In genomic region chr14:35112641-35113040, GRCh38 we compare ENCODE assay signal across 21 cellular contexts. TPM values are rescaled to one million over a fixed set of nuclear protein-coding genes. Genes with fewer than 3 reads are reported as not detected.
A peak's percentile ranks its signal among the peaks of the same experiment; 100 is the strongest.
DNase-seq lines count a peak whose midpoint lies in the region; ATAC-seq and TF ChIP-seq lines count a peak whose summit lies in the region.
"Had no signal": no experiment of that assay in that cellular context is flagged by ENCODE, and none has a peak within 500 bp of the region (broad histone marks: within the 10 kb centered on the region; RNA-seq: fewer than 3 reads in every experiment).

No MANE protein-coding gene starts in this region.

- H2BK5ac ChIP-seq in IMR-90 (ENCODE audit: low read depth, low read length, poor library complexity, severe bottlenecking): no peak overlapping the region

- no peak overlapping the region for H4K5ac ChIP-seq in IMR-90 (ENCODE audit: low read depth, low read length)

- H4K91ac ChIP-seq in IMR-90 (ENCODE audit: insufficient read depth, low read depth, low read length): no peak overlapping the region

- H3K4ac ChIP-seq in IMR-90 (ENCODE audit: low read depth, low read length): no peak overlapping the region

- H2AK5ac ChIP-seq in IMR-90 (ENCODE audit: low read depth, low read length): no peak overlapping the region; the same call in 1 of the 2 replicates

- no peak overlapping the region for H2BK20ac ChIP-seq in IMR-90 (ENCODE audit: low read depth, low read length)

- DNase-seq in activated naive CD8-positive, alpha-beta T cell treated with anti-CD3 and anti-CD28 coated beads, Interleukin-2, amount 50 U/mL, for 24 hours: no peak
- DNase-seq in IMR-90 (no peak), endodermal cell (peak; percentile 45), osteocyte (ENCODE audit: extremely low spot score, unreplicated experiment) (no peak), putamen (ENCODE audit: low spot score) (no peak)
- DNase-seq: COR-L47, DMS153, EL, HCEC 1CT, KBM-7, NCI-H1105 treated with DMSO at 0.1 percent for 48 hours, NCI-H1694 treated with DMSO at 0.1 percent for 48 hours, NCI-H2107, NCI-H510A, NCI-H82, SHP77 had no signal

- 100% methylated on average over 1 of the region's 2 CpGs; no CpG with 5 or more reads in 1 of the 2 experiments for WGBS in IMR-90 (ENCODE audit: extremely low coverage in 2 of 2, insufficient read length in 1 of 2), 2 experiments
- WGBS in endodermal cell (ENCODE audit: insufficient coverage in 1 of 2, insufficient read length in 1 of 2), 2 experiments: 50 to 63% methylated on average over 1 to 2 of the region's 2 CpGs

- dilution Hi-C loops in IMR-90 (cut with HindIII; ENCODE audit: low sequenced_read_pairs, unreplicated experiment): no loop called here

- H3K27me3 ChIP-seq in IMR-90 (ENCODE audit: control insufficient read depth, insufficient read depth, low read length): no peaks in the 10 kb centered on the region
- no peaks in the 10 kb centered on the region for H3K27me3 ChIP-seq in endodermal cell (ENCODE audit: control insufficient read depth, insufficient read depth, low read length, poor library complexity, severe bottlenecking)

- TF ChIP-seq CTCF in IMR-90 (conservative IDR thresholded peaks at IDR 0.05; ENCODE audit: low read depth, low read length) (no peak), endodermal cell (conservative IDR thresholded peaks at IDR 0.05) (no peak), osteocyte (IDR thresholded peaks at IDR 0.05) (no peak)

- H3K9me3 Mint-ChIP-seq in activated naive CD8-positive, alpha-beta T cell (ENCODE audit: low read depth): no peaks in the 10 kb centered on the region
- no peaks in the 10 kb centered on the region for H3K9me3 Mint-ChIP-seq in activated naive CD8-positive, alpha-beta T cell treated with anti-CD3 and anti-CD28 coated beads, Interleukin-2, amount 50 U/mL, for 24 hours
- H3K9me3 Mint-ChIP-seq in endodermal cell (peaks cover 19% of the 10 kb centered on the region), osteocyte (ENCODE audit: unreplicated experiment) (no peaks in the 10 kb centered on the region)

- POLR2A ChIA-PET in IMR-90 (lab: Charles Lee; ENCODE audit: unreplicated experiment): no interaction called here

- no peak overlapping the region; the same call in 1 of the 2 replicates for H3K18ac ChIP-seq in IMR-90 (ENCODE audit: low read depth, low read length)

- intact Hi-C loops in IMR-90 (cut with micrococcal nuclease): no loop called here

- H3K9ac ChIP-seq in IMR-90 (ENCODE audit: low read depth, low read length): no peak overlapping the region
- H3K9ac ChIP-seq in endodermal cell (ENCODE audit: extremely low read depth, low read length, poor library complexity, severe bottlenecking): peak overlapping the region; percentile 63

- H3K9me3 ChIP-seq in IMR-90 (ENCODE audit: control insufficient read depth, insufficient read depth, low read length): peaks cover 5% of the 10 kb centered on the region
- H3K9me3 ChIP-seq in endodermal cell (ENCODE audit: control insufficient read depth, low read length): peaks cover 14% of the 10 kb centered on the region

- peak overlapping the region in 1 of 2 experiments; percentile 80; a peak in 1 of 4 replicates for H4K8ac ChIP-seq in IMR-90 (ENCODE audit: low read depth in 2 of 2, low read length in 2 of 2)

- peaks cover 15% of the 10 kb centered on the region for H3K9me1 ChIP-seq in IMR-90 (ENCODE audit: insufficient read depth, low read length)

- H3K4me2 ChIP-seq in IMR-90 (ENCODE audit: low read depth, low read length): no peak overlapping the region

- no peak overlapping the region for H3K14ac ChIP-seq in IMR-90 (replicated peaks; ENCODE audit: low read depth, low read length)

- H3K36me3 ChIP-seq in IMR-90 (ENCODE audit: control insufficient read depth, insufficient read depth, low read length) (peaks cover 35% of the 10 kb centered on the region), endodermal cell (ENCODE audit: control insufficient read depth, insufficient read depth, low read length) (peaks cover 49% of the 10 kb centered on the region)

- no peak overlapping the region for H2BK120ac ChIP-seq in IMR-90 (ENCODE audit: low read depth, low read length)

- H3K4me1 ChIP-seq in IMR-90 (ENCODE audit: control insufficient read depth, insufficient read depth, low read length): peaks cover 14% of the 10 kb centered on the region
- no peaks in the 10 kb centered on the region for H3K4me1 ChIP-seq in endodermal cell (ENCODE audit: control insufficient read depth, insufficient read depth, low read length)

- no TSS peak for BruUV-seq in IMR-90 (replicated peaks; lab: Mats Ljungman, UMichigan)

- H3K27me3 Mint-ChIP-seq in activated naive CD8-positive, alpha-beta T cell: no peaks in the 10 kb centered on the region
- H3K27me3 Mint-ChIP-seq in activated naive CD8-positive, alpha-beta T cell treated with anti-CD3 and anti-CD28 coated beads, Interleukin-2, amount 50 U/mL, for 24 hours: no peaks in the 10 kb centered on the region
- H3K27me3 Mint-ChIP-seq in endodermal cell (ENCODE audit: insufficient read depth) (no peaks in the 10 kb centered on the region), osteocyte (ENCODE audit: unreplicated experiment) (no peaks in the 10 kb centered on the region)

- no peaks in the 10 kb centered on the region; the same call in 1 of the 2 replicates for H4K20me1 ChIP-seq in IMR-90 (ENCODE audit: insufficient read depth, low read length)

- in situ Hi-C loops in IMR-90 (cut with MboI; ENCODE audit: low sequenced_read_pairs): no loop called here

- H2AFZ ChIP-seq in IMR-90 (replicated peaks; ENCODE audit: low read length, poor library complexity): no peak overlapping the region

- H3K23ac ChIP-seq in IMR-90 (ENCODE audit: low read depth, low read length): no peak overlapping the region

- no peak overlapping the region for H3K27ac ChIP-seq in IMR-90 (ENCODE audit: insufficient read depth, low read length)
- H3K27ac ChIP-seq in endodermal cell (ENCODE audit: low read depth, low read length): no peak overlapping the region
- H3K27ac ChIP-seq: 22Rv1, SK-N-MC had no signal

- peak overlapping the region; percentile 30 for H3K27ac Mint-ChIP-seq in activated naive CD8-positive, alpha-beta T cell
- H3K27ac Mint-ChIP-seq in activated naive CD8-positive, alpha-beta T cell treated with anti-CD3 and anti-CD28 coated beads, Interleukin-2, amount 50 U/mL, for 24 hours: no peak overlapping the region
- H3K27ac Mint-ChIP-seq in endodermal cell (peak overlapping the region; percentile 73), osteocyte (ENCODE audit: unreplicated experiment) (peak overlapping the region; percentile 29)

- TF ChIP-seq RAD21 in IMR-90 (IDR thresholded peaks at IDR 0.05; ENCODE audit: low read length): no peak

- TF ChIP-seq POLR2A in IMR-90 (IDR thresholded peaks at IDR 0.05; ENCODE audit: low read depth, low read length): no peak

- peaks cover 19% of the 10 kb centered on the region for H3K4me1 Mint-ChIP-seq in activated naive CD8-positive, alpha-beta T cell (ENCODE audit: low read depth)
- H3K4me1 Mint-ChIP-seq in activated naive CD8-positive, alpha-beta T cell treated with anti-CD3 and anti-CD28 coated beads, Interleukin-2, amount 50 U/mL, for 24 hours: peaks cover 5% of the 10 kb centered on the region
- H3K4me1 Mint-ChIP-seq in endodermal cell (peaks cover 19% of the 10 kb centered on the region), osteocyte (ENCODE audit: unreplicated experiment) (peaks cover 3% of the 10 kb centered on the region)

- 0 out of 3 replicates have a peak overlapping the region, but pooled peaks have one; percentile 66 for H2BK15ac ChIP-seq in IMR-90 (ENCODE audit: low read depth, low read length)

- peaks cover 19% of the 10 kb centered on the region for H3K36me3 Mint-ChIP-seq in activated naive CD8-positive, alpha-beta T cell
- peaks cover 44% of the 10 kb centered on the region for H3K36me3 Mint-ChIP-seq in activated naive CD8-positive, alpha-beta T cell treated with anti-CD3 and anti-CD28 coated beads, Interleukin-2, amount 50 U/mL, for 24 hours (ENCODE audit: low read depth)
- H3K36me3 Mint-ChIP-seq in endodermal cell (ENCODE audit: low read depth): peaks cover 72% of the 10 kb centered on the region
- H3K36me3 Mint-ChIP-seq in osteocyte (ENCODE audit: unreplicated experiment): peaks cover 51% of the 10 kb centered on the region

- no peak overlapping the region for H3K4me3 Mint-ChIP-seq in activated naive CD8-positive, alpha-beta T cell
- H3K4me3 Mint-ChIP-seq in activated naive CD8-positive, alpha-beta T cell treated with anti-CD3 and anti-CD28 coated beads, Interleukin-2, amount 50 U/mL, for 24 hours: no peak overlapping the region
- no peak overlapping the region for H3K4me3 Mint-ChIP-seq in endodermal cell
- H3K4me3 Mint-ChIP-seq in osteocyte (ENCODE audit: unreplicated experiment): no peak overlapping the region

- H3K56ac ChIP-seq in IMR-90 (ENCODE audit: extremely low read depth, insufficient read depth, low read length): no peak overlapping the region

- CTCF ChIA-PET in IMR-90 (lab: Yijun Ruan, JAX): no interaction called here

- H2AK9ac ChIP-seq in IMR-90 (replicated peaks; ENCODE audit: low read depth, low read length, poor library complexity): no peak overlapping the region

- ATAC-seq in activated naive CD8-positive, alpha-beta T cell treated with anti-CD3 and anti-CD28 coated beads, Interleukin-2, amount 50 U/mL, for 24 hours: no peak
- no peak for ATAC-seq in IMR-90 (ENCODE audit: low read depth)
- no peak for ATAC-seq in GM21576 (IDR thresholded peaks at IDR 0.05; ENCODE audit: unreplicated experiment)
- ATAC-seq in GM18519 (IDR thresholded peaks at IDR 0.05; ENCODE audit: low FRiP score, unreplicated experiment): no peak

- H3K79me1 ChIP-seq in IMR-90 (ENCODE audit: low read depth in 1 of 2, low read length in 2 of 2): peaks cover 43 to 50% of the 10 kb centered on the region in 2 experiments

- H3K4me3 ChIP-seq in IMR-90 (ENCODE audit: insufficient read depth, low read depth, low read length) (no peak overlapping the region), endodermal cell (ENCODE audit: low read length) (peak overlapping the region; percentile 53)
- H3K4me3 ChIP-seq: SK-N-MC had no signal

TF ChIP-seq in IMR-90, 13 proteins besides CTCF, POLR2A, EP300 and RAD21 (continues in another document):
- TF ChIP-seq FOS (IDR thresholded peaks at IDR 0.05; ENCODE audit: low read depth, low read length) (no peak), MAZ (IDR thresholded peaks at IDR 0.05; ENCODE audit: borderline replicate concordance, low read depth, low read length) (no peak)

RNA-seq across cellular contexts. Expression of gene PPP2R3C, which starts 9.1 kb away (rescaled TPM):
- total RNA-seq in IMR-90 (2012; rRNA removed): 17.0 and 31.1 TPM in 2 replicates
- 13.0 and 15.9 TPM in 2 replicates for polyA plus RNA-seq in IMR-90 (2012; rRNA removed)
- polyA plus RNA-seq in IMR-90 (2012; cell fraction: cytosol; rRNA removed): 2.2 and 3.3 TPM in 2 replicates
- 1.8 and 10.6 TPM in 2 replicates for polyA plus RNA-seq in IMR-90 (2012; cell fraction: nucleus; rRNA removed; ENCODE audit: low replicate concordance)
- total RNA-seq in endodermal cell: 10 to 100 TPM; 18.6 to 36.8 TPM
- polyA plus RNA-seq in endodermal cell (2013, experiment 1 of 2): 57.7 TPM
- 47.9 TPM for polyA plus RNA-seq in endodermal cell (2013, experiment 2 of 2)
- total RNA-seq in osteocyte: 33.1 and 36.9 TPM in 2 replicates

RNA-seq across cellular contexts. Expression of gene PRORP, which starts 9.7 kb away (rescaled TPM):
- total RNA-seq in IMR-90 (2012; rRNA removed): 41.1 and 50.5 TPM in 2 replicates
- polyA plus RNA-seq in IMR-90 (2012; rRNA removed): 18.0 and 19.2 TPM in 2 replicates
- 7.0 and 14.9 TPM in 2 replicates for polyA plus RNA-seq in IMR-90 (2012; cell fraction: cytosol; rRNA removed)
- polyA plus RNA-seq in IMR-90 (2012; cell fraction: nucleus; rRNA removed; ENCODE audit: low replicate concordance): 12.4 and 42.4 TPM in 2 replicates
- total RNA-seq in endodermal cell: 10 to 100 TPM; 45.6 to 57.2 TPM
- polyA plus RNA-seq in endodermal cell (2013, experiment 1 of 2): 26.1 TPM
- polyA plus RNA-seq in endodermal cell (2013, experiment 2 of 2): 25.7 TPM
- total RNA-seq in osteocyte: 28.3 and 31.1 TPM in 2 replicates
